9 cellular contexts compared by ENCODE assay signal in genomic region chr21:33901421-33902288, GRCh38. TPM values are rescaled to one million over a fixed set of nuclear protein-coding genes. Genes with fewer than 3 reads are reported as not detected.
DNase-seq lines count a peak whose midpoint lies in the region; ATAC-seq and TF ChIP-seq lines count a peak whose summit lies in the region.
"Had no signal": no experiment of that assay in that cellular context is flagged by ENCODE, and none has a peak within 500 bp of the region (broad histone marks: within the 10 kb centered on the region; RNA-seq: fewer than 3 reads in every experiment).

No MANE protein-coding gene starts in this region.

- H3K27ac ChIP-seq in brain microvascular endothelial cell, result no peak overlapping the region
- peak overlapping the region; percentile 42 to 78 for H3K27ac ChIP-seq in liver (ENCODE audit: low read depth in 1 of 2, low read length in 2 of 2)
- peak overlapping the region in 1 of 4 donors; percentile 12 for H3K27ac ChIP-seq in esophagus squamous epithelium

- H3K36me3 ChIP-seq in brain microvascular endothelial cell (replicated peaks) (peaks cover 37% of the 10 kb centered on the region), liver (ENCODE audit: control insufficient read depth in 4 of 4, insufficient read depth in 3 of 4, low read depth in 1 of 4, low read length in 3 of 4) (peaks cover 6 to 38% (median 25%) of the 10 kb centered on the region in 4 donors), esophagus squamous epithelium (peaks cover 18 to 66% (median 26%) of the 10 kb centered on the region in 3 donors)

- in situ Hi-C loops in brain microvascular endothelial cell (cut with HindIII; ENCODE audit: low pct_ligation_motif_present, low sequenced_read_pairs), result no loop called here

- H3K27ac Mint-ChIP-seq in natural killer cell treated with Interleukin-12 subunit alpha and Interleukin-12 subunit beta and Interleukin-15 and Interleukin-18, amount 100 ng/mL, for 72 hours, result no peak overlapping the region

- peak; percentile 55 for DNase-seq in AG08395 (ENCODE audit: low spot score)
- peak; percentile 35 for DNase-seq in GF-D8 (lab: John Stamatoyannopoulos, UW)
- DNase-seq in NCI-H446 treated with DMSO at 0.1 percent for 48 hours (lab: John Stamatoyannopoulos, UW), result peak; percentile 26
- DNase-seq in brain microvascular endothelial cell, result peak; percentile 65
- no peak for DNase-seq in esophagus squamous epithelium (lab: John Stamatoyannopoulos, UW)
- DNase-seq in natural killer cell treated with Interleukin-12 subunit alpha and Interleukin-12 subunit beta and Interleukin-15 and Interleukin-18, amount 100 ng/mL, for 72 hours (ENCODE audit: low spot score), result no peak

- TF ChIP-seq POLR2A in esophagus squamous epithelium (IDR thresholded peaks at IDR 0.05), result no peak

- no peak overlapping the region for H3K9ac ChIP-seq in liver (ENCODE audit: low read depth in 1 of 2, low read length in 2 of 2)

- no peaks in the 10 kb centered on the region for H3K4me1 Mint-ChIP-seq in natural killer cell treated with Interleukin-12 subunit alpha and Interleukin-12 subunit beta and Interleukin-15 and Interleukin-18, amount 100 ng/mL, for 72 hours (ENCODE audit: low read depth in 2 of 2)

- 63% methylated on average over 13 of the region's 13 CpGs for WGBS in liver
- 48 to 77% methylated on average over 4 to 9 of the region's 13 CpGs for WGBS in esophagus squamous epithelium, 2 donors

- ATAC-seq in GM21381 (IDR thresholded peaks at IDR 0.05; ENCODE audit: unreplicated experiment), result no peak
- no peak for ATAC-seq in natural killer cell treated with Interleukin-12 subunit alpha and Interleukin-12 subunit beta and Interleukin-15 and Interleukin-18, amount 100 ng/mL, for 72 hours

- no peaks in the 10 kb centered on the region for H3K9me3 Mint-ChIP-seq in natural killer cell treated with Interleukin-12 subunit alpha and Interleukin-12 subunit beta and Interleukin-15 and Interleukin-18, amount 100 ng/mL, for 72 hours

- H3K27me3 ChIP-seq in brain microvascular endothelial cell (replicated peaks) (no peaks in the 10 kb centered on the region), liver (ENCODE audit: control insufficient read depth in 4 of 4, insufficient read depth in 4 of 4, low read length in 3 of 4) (no peaks in the 10 kb centered on the region), esophagus squamous epithelium (no peaks in the 10 kb centered on the region)

- H3K4me3 ChIP-seq in brain microvascular endothelial cell (ENCODE audit: low read depth, low read length) (no peak overlapping the region), liver (ENCODE audit: low read depth in 1 of 3, low read length in 3 of 3) (no peak overlapping the region), esophagus squamous epithelium (no peak overlapping the region)
- H3K4me3 ChIP-seq: lung had no signal

- no peaks in the 10 kb centered on the region for H3K9me3 ChIP-seq in liver (ENCODE audit: control insufficient read depth in 4 of 4, low read length in 3 of 4)
- no peaks in the 10 kb centered on the region for H3K9me3 ChIP-seq in esophagus squamous epithelium

- TF ChIP-seq RAD21 in liver (IDR thresholded peaks at IDR 0.05), result peak; percentile 70 to 81

- H3K4me1 ChIP-seq in liver (ENCODE audit: control insufficient read depth in 4 of 4, insufficient read depth in 4 of 4, low read length in 3 of 4) (peaks cover 0 to 11% (median 5%) of the 10 kb centered on the region in 4 donors), esophagus squamous epithelium (peaks cover 0 to 8% (median 0%) of the 10 kb centered on the region in 3 donors)

- no peak overlapping the region for H3K4me3 Mint-ChIP-seq in natural killer cell treated with Interleukin-12 subunit alpha and Interleukin-12 subunit beta and Interleukin-15 and Interleukin-18, amount 100 ng/mL, for 72 hours

- H3K36me3 Mint-ChIP-seq in natural killer cell treated with Interleukin-12 subunit alpha and Interleukin-12 subunit beta and Interleukin-15 and Interleukin-18, amount 100 ng/mL, for 72 hours, result peaks cover 14% of the 10 kb centered on the region

- no peaks in the 10 kb centered on the region for H3K27me3 Mint-ChIP-seq in natural killer cell treated with Interleukin-12 subunit alpha and Interleukin-12 subunit beta and Interleukin-15 and Interleukin-18, amount 100 ng/mL, for 72 hours

- intact Hi-C loops in esophagus squamous epithelium (cut with DNase I), result no loop called here

- TF ChIP-seq CTCF in brain microvascular endothelial cell (IDR thresholded peaks at IDR 0.05; ENCODE audit: low read depth, low read length, missing control alignments), result peak; percentile 82
- TF ChIP-seq CTCF in liver (IDR thresholded peaks at IDR 0.05; ENCODE audit: low read depth, low read length, missing input control), result peak; percentile 41
- TF ChIP-seq CTCF in esophagus squamous epithelium (IDR thresholded peaks at IDR 0.05), result peak in 3 of 6 experiments; percentile 33 to 65 (median 37)

TF ChIP-seq in liver, 16 proteins besides CTCF, POLR2A, EP300 and RAD21:
- TF ChIP-seq HNF4A (conservative IDR thresholded peaks at IDR 0.05), result peak; percentile 36
- TF ChIP-seq GABPA (IDR thresholded peaks at IDR 0.05 in 1 of 2, conservative IDR thresholded peaks at IDR 0.05 in 1 of 2), result no peak

RNA-seq across cellular contexts. Expression of gene ATP5PO, which starts 13.9 kb away (rescaled TPM):
- total RNA-seq in liver, result 100 to 1,000 TPM in 1 of 2 donors, 10 to 100 TPM in 1; 72.8 to 104 TPM
- 100 to 1,000 TPM; 157 to 200 TPM for polyA plus RNA-seq in liver
- 100 to 1,000 TPM; 184 to 354 (median 297) TPM for total RNA-seq in esophagus squamous epithelium
- total RNA-seq in natural killer cell treated with Interleukin-12 subunit alpha and Interleukin-12 subunit beta and Interleukin-15 and Interleukin-18, amount 100 ng/mL, for 72 hours, result 100 to 1,000 TPM; 123 to 142 TPM

Comparison
In these comparisons a context has a peak if more than half of its experiments do, and no peak if none do; other contexts are left out.
1. DNase-seq: peak in AG08395 (single experiment), GF-D8 (single experiment), NCI-H446 treated with DMSO at 0.1 percent for 48 hours (single experiment) and brain microvascular endothelial cell (single experiment); none in esophagus squamous epithelium (single experiment) and natural killer cell treated with Interleukin-12 subunit alpha and Interleukin-12 subunit beta and Interleukin-15 and Interleukin-18, amount 100 ng/mL, for 72 hours (single experiment).